In the genomic region with DNA sequence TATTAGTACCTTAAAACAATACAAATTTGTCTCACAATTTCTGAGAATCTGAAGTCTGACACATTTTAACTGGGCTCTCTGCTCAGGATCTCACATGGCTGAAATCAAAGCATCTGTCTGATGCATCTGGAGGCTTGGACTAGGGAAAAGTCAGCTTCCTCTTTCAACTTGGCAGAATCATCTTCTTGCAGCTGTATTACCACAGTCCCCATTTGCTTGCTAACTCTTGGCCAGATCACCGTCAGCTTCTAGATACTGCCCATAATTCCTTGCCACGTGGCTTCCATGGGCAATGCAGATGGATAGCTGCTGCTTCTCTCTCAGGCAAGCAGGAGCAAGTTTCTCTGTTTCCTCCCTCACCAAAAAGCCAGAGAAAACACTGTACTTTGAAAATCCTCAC, we compare ENCODE assay signal across 10 cellular contexts.
DNase-seq lines count a peak whose midpoint lies in the region; ATAC-seq and TF ChIP-seq lines count a peak whose summit lies in the region.
"Had no signal": no experiment of that assay in that cellular context is flagged by ENCODE, and none has a peak within 500 bp of the region (broad histone marks: within the 10 kb centered on the region; RNA-seq: fewer than 3 reads in every experiment).

No MANE protein-coding gene starts in this region.

- no peak overlapping the region for H3K4me3 ChIP-seq in GM23338
- H3K4me3 ChIP-seq in fibroblast of pulmonary artery (replicated peaks; ENCODE audit: low read depth, low read length): no peak overlapping the region
- no peak overlapping the region for H3K4me3 ChIP-seq in gastrocnemius medialis

- no peak overlapping the region for H3K27ac Mint-ChIP-seq in GM23338
- H3K27ac Mint-ChIP-seq: naive B cell had no signal

- H3K36me3 ChIP-seq in GM23338 (ENCODE audit: insufficient read depth) (no peaks in the 10 kb centered on the region), gastrocnemius medialis (no peaks in the 10 kb centered on the region)

- no peak overlapping the region for H3K4me3 Mint-ChIP-seq in GM23338
- H3K4me3 Mint-ChIP-seq: naive B cell had no signal

- H3K9me3 Mint-ChIP-seq in GM23338: no peaks in the 10 kb centered on the region; the same call in 2 of the 3 replicates
- H3K9me3 Mint-ChIP-seq: naive B cell had no signal

- H3K4me2 ChIP-seq in GM23338: no peak overlapping the region

- H3K4me1 ChIP-seq in GM23338 (ENCODE audit: insufficient read depth): 0 out of 2 replicates have a peak, but pooled peaks cover 5% of the 10 kb centered on the region
- H3K4me1 ChIP-seq in gastrocnemius medialis: no peaks in the 10 kb centered on the region

- no peaks in the 10 kb centered on the region for H3K27me3 ChIP-seq in GM23338 (ENCODE audit: insufficient read depth)
- no peaks in the 10 kb centered on the region for H3K27me3 ChIP-seq in gastrocnemius medialis

- in situ Hi-C loops in gastrocnemius medialis (cut with MboI; ENCODE audit: low sequenced_read_pairs in 4 of 4): no loop called here

- H3K9me2 ChIP-seq in GM23338 (ENCODE audit: insufficient read depth): no peaks in the 10 kb centered on the region

- DNase-seq in GM23338 (ENCODE audit: low spot score) (no peak), SK-N-DZ (ENCODE audit: low spot score) (peak; percentile 3), fibroblast of pulmonary artery (ENCODE audit: low read depth) (peak; percentile 61), gastrocnemius medialis (peak; percentile 16 to 28), DMS114 treated with DMSO at 0.1 percent for 48 hours (lab: John Stamatoyannopoulos, UW; ENCODE audit: unreplicated experiment) (no peak)
- no peak for DNase-seq in activated effector memory CD4-positive, alpha-beta T cell treated with anti-CD3 and anti-CD28 coated beads, Interleukin-2, amount 50 U/mL, for 16 hours
- DNase-seq: naive B cell, NCI-H524 treated with DMSO at 0.1 percent for 48 hours had no signal

- peak overlapping the region; percentile 57 for H2AFZ ChIP-seq in GM23338

- no peaks in the 10 kb centered on the region for H3F3A ChIP-seq in GM23338 (replicated peaks; ENCODE audit: low read depth)

- TF ChIP-seq CTCF in GM23338 (conservative IDR thresholded peaks at IDR 0.05; ENCODE audit: low read depth in 2 of 2) (no peak), fibroblast of pulmonary artery (IDR thresholded peaks at IDR 0.05; ENCODE audit: low read length, missing control alignments) (no peak), gastrocnemius medialis (IDR thresholded peaks at IDR 0.05 in 4 of 5, conservative IDR thresholded peaks at IDR 0.05 in 1 of 5) (no peak)

- no peaks in the 10 kb centered on the region for H3K9me3 ChIP-seq in gastrocnemius medialis

- peaks cover 3% of the 10 kb centered on the region; the same call in 2 of the 3 replicates for H3K4me1 Mint-ChIP-seq in GM23338
- H3K4me1 Mint-ChIP-seq: naive B cell had no signal

- H3K27ac ChIP-seq in GM23338 (ENCODE audit: low read depth) (no peak overlapping the region), gastrocnemius medialis (no peak overlapping the region)

- ATAC-seq in GM23338: no peak
- ATAC-seq in gastrocnemius medialis: peak; percentile 79 to 88
- ATAC-seq in HG02623 (IDR thresholded peaks at IDR 0.05; ENCODE audit: unreplicated experiment): no peak
- no peak for ATAC-seq in HG03108 (IDR thresholded peaks at IDR 0.05; ENCODE audit: unreplicated experiment)

- no peaks in the 10 kb centered on the region for H3K36me3 Mint-ChIP-seq in GM23338 (ENCODE audit: low read depth)
- H3K36me3 Mint-ChIP-seq: naive B cell had no signal

- H4K20me1 ChIP-seq in GM23338 (replicated peaks; ENCODE audit: insufficient read depth): no peaks in the 10 kb centered on the region

- H3K79me2 ChIP-seq in GM23338 (replicated peaks; ENCODE audit: insufficient read depth): no peaks in the 10 kb centered on the region

- intact Hi-C loops in gastrocnemius medialis (cut with DNase I; ENCODE audit: low total_unique reads): no loop called here

- H3K27me3 Mint-ChIP-seq in GM23338 (ENCODE audit: insufficient read depth, low read depth, poor library complexity): no peaks in the 10 kb centered on the region
- H3K27me3 Mint-ChIP-seq: naive B cell had no signal

- TF ChIP-seq POLR2A in gastrocnemius medialis (IDR thresholded peaks at IDR 0.05): no peak

TF ChIP-seq in GM23338, 12 proteins besides CTCF, POLR2A, EP300 and RAD21 (continues in another document):
- TF ChIP-seq STAT1 (IDR thresholded peaks at IDR 0.05; ENCODE audit: unreplicated experiment): no peak
- no peak for TF ChIP-seq EZH2phosphoT487 (IDR thresholded peaks at IDR 0.05; ENCODE audit: unreplicated experiment)
- TF ChIP-seq EZH2 (IDR thresholded peaks at IDR 0.05; ENCODE audit: low read depth, unreplicated experiment): no peak
- no peak for TF ChIP-seq NANOG (IDR thresholded peaks at IDR 0.05; ENCODE audit: borderline replicate concordance)
- no peak for TF ChIP-seq CREB1 (CRISPR knock-in tag; IDR thresholded peaks at IDR 0.05; ENCODE audit: low read depth)
- TF ChIP-seq REST (IDR thresholded peaks at IDR 0.05; ENCODE audit: unreplicated experiment): no peak

Comparison
In these comparisons a context has a peak if more than half of its experiments do, and no peak if none do; other contexts are left out.
1. ATAC-seq: peak in gastrocnemius medialis (2 of 2); none in GM23338 (single experiment), HG02623 (single experiment) and HG03108 (single experiment).
2. DNase-seq: peak in SK-N-DZ (single experiment), fibroblast of pulmonary artery (single experiment) and gastrocnemius medialis (2 of 2); none in GM23338 (single experiment), DMS114 treated with DMSO at 0.1 percent for 48 hours (single experiment) and activated effector memory CD4-positive, alpha-beta T cell treated with anti-CD3 and anti-CD28 coated beads, Interleukin-2, amount 50 U/mL, for 16 hours (single experiment).